ENCODE assay signal across 26 cellular contexts in genomic region chr19:16883518-16883917, GRCh38. TPM values are rescaled to one million over a fixed set of nuclear protein-coding genes. Genes with fewer than 3 reads are reported as not detected.
"Had no signal": no experiment of that assay in that cellular context is flagged by ENCODE, and none has a peak within 500 bp of the region (broad histone marks: within the 10 kb centered on the region; RNA-seq: fewer than 3 reads in every experiment).

No MANE protein-coding gene starts in this region.

- H3K27me3 Mint-ChIP-seq: activated CD4-positive, alpha-beta T cell treated with anti-CD3 and anti-CD28 coated beads, Interleukin-2, amount 10 ng/mL, durations not matched to agents 7 days and 5 days had no signal

- H3K9me3 ChIP-seq: prostate gland had no signal

- H3K27me3 ChIP-seq: adrenal gland, ascending aorta, brain microvascular endothelial cell, ovary, upper lobe of left lung had no signal

- ATAC-seq: activated T-cell treated with anti-CD3 and anti-CD28 coated beads, Interleukin-2, amount 50 U/mL, for 4 hours; gastroesophageal sphincter; left lobe of liver; natural killer cell treated with Interleukin-12 subunit alpha and Interleukin-12 subunit beta and Interleukin-15 and Interleukin-18, amount 100 ng/mL, for 72 hours; stimulated activated naive B cell treated with anti-CD40 and anti-IgM and Interleukin-4, amounts not matched to agents 10 μg/mL and 1 μg/mL and 100 μg/mL, for 72 hours had no signal

- H3K27ac Mint-ChIP-seq: activated naive CD8-positive, alpha-beta T cell; activated T-helper 2 cell treated with anti-CD3 and anti-CD28 coated beads, Interferon-gamma antibody, Interleukin-2, Interleukin-4, amounts not matched to agents 10 μg/mL and 5 μg/mL and 100 μg/mL, durations not matched to agents 14 hours and 24 hours and 36 hours; natural killer cell treated with Interleukin-12 subunit alpha and Interleukin-12 subunit beta and Interleukin-15 and Interleukin-18, amount 100 ng/mL, for 72 hours; stimulated activated naive B cell treated with anti-CD40 and anti-IgM and Interleukin-4, amounts not matched to agents 10 μg/mL and 1 μg/mL and 100 μg/mL, for 72 hours had no signal

- H3K4me3 Mint-ChIP-seq: activated CD4-positive, alpha-beta T cell treated with anti-CD3 and anti-CD28 coated beads, Interleukin-2, amount 10 ng/mL, durations not matched to agents 7 days and 5 days; activated naive CD8-positive, alpha-beta T cell; activated T-cell treated with anti-CD3 and anti-CD28 coated beads, Interleukin-2, amount 50 U/mL, for 4 hours; central memory CD8-positive, alpha-beta T cell; natural killer cell treated with Interleukin-12 subunit alpha and Interleukin-12 subunit beta and Interleukin-15 and Interleukin-18, amount 100 ng/mL, for 72 hours; stimulated activated naive B cell treated with anti-CD40 and anti-IgM and Interleukin-4, amounts not matched to agents 10 μg/mL and 1 μg/mL and 100 μg/mL, for 72 hours had no signal

- FAIRE-seq: colon had no signal

- H3K27ac ChIP-seq: adrenal gland, ascending aorta, brain microvascular endothelial cell, dorsolateral prefrontal cortex, esophagus squamous epithelium, gastroesophageal sphincter, neutrophil, ovary, prostate gland, thoracic aorta, VCaP had no signal

- H3K36me3 ChIP-seq: ovary had no signal

- H3K4me3 ChIP-seq: adrenal gland, ascending aorta, dorsolateral prefrontal cortex, esophagus squamous epithelium, gastroesophageal sphincter, ovary, prostate gland, thoracic aorta, upper lobe of left lung had no signal

- DNase-seq: activated CD4-positive, alpha-beta T cell treated with anti-CD3 and anti-CD28 coated beads, Interleukin-2, amount 10 ng/mL, durations not matched to agents 7 days and 5 days; activated CD4-positive, CD25-positive, alpha-beta regulatory T cell treated with anti-CD3 and anti-CD28 coated beads, Interleukin-2, amount 50 U/mL, for 72 hours; activated CD8-positive, alpha-beta memory T cell treated with anti-CD3 and anti-CD28 coated beads, Interleukin-2, amount 50 U/mL, for 4 hours; activated naive CD4-positive, alpha-beta T cell; activated T-cell treated with anti-CD3 and anti-CD28 coated beads, Interleukin-2, amount 50 U/mL, for 4 hours; adrenal gland; brain microvascular endothelial cell; dorsolateral prefrontal cortex; esophagus squamous epithelium; ovary; stimulated activated CD4-positive, alpha-beta T cell treated with anti-CD3 and anti-CD28 coated beads, Interleukin-2, amount 100 ng/mL, for 48 hours; stimulated activated CD8-positive, alpha-beta memory T cell treated with anti-CD3 and anti-CD28 coated beads, Interleukin-4, amount 100 ng/mL, for 48 hours; stimulated activated naive B cell treated with anti-CD40 and anti-IgM and Interleukin-4, amounts not matched to agents 10 μg/mL and 1 μg/mL and 100 μg/mL, for 72 hours; upper lobe of left lung had no signal

RNA-seq across cellular contexts. Expression of gene F2RL3, which starts 5.3 kb away (rescaled TPM):
- total RNA-seq: activated T-helper 2 cell treated with anti-CD3 and anti-CD28 coated beads, Interferon-gamma antibody, Interleukin-2, Interleukin-4, amounts not matched to agents 10 μg/mL and 5 μg/mL and 100 μg/mL, durations not matched to agents 14 hours and 24 hours and 36 hours had no signal
